8 cellular contexts compared by ENCODE assay signal in genomic region chr2:224520064-224520463, GRCh38.
DNase-seq lines count a peak whose midpoint lies in the region; ATAC-seq and TF ChIP-seq lines count a peak whose summit lies in the region.

No MANE protein-coding gene starts in this region.

- H3K4me1 Mint-ChIP-seq in activated T-helper 1 cell treated with anti-CD3 and anti-CD28 coated beads, Interleukin-12 subunit alpha, Interleukin-12 subunit beta, Interleukin-2, Interleukin-4 antibody, amounts not matched to agents 30 ng/mL and 10 ng/mL and 1 ng/mL, durations not matched to agents 14 hours and 24 hours and 36 hours (ENCODE audit: low read depth): peaks cover 48% of the 10 kb centered on the region

- H3K27me3 Mint-ChIP-seq in activated T-helper 1 cell treated with anti-CD3 and anti-CD28 coated beads, Interleukin-12 subunit alpha, Interleukin-12 subunit beta, Interleukin-2, Interleukin-4 antibody, amounts not matched to agents 30 ng/mL and 10 ng/mL and 1 ng/mL, durations not matched to agents 14 hours and 24 hours and 36 hours (ENCODE audit: insufficient read depth): no peaks in the 10 kb centered on the region

- DNase-seq in activated T-helper 1 cell treated with anti-CD3 and anti-CD28 coated beads, Interleukin-12 subunit alpha, Interleukin-12 subunit beta, Interleukin-2, Interleukin-4 antibody, amounts not matched to agents 30 ng/mL and 10 ng/mL and 1 ng/mL, durations not matched to agents 14 hours and 24 hours and 36 hours (ENCODE audit: low spot score): peak; percentile 16
- DNase-seq in NCI-H446 treated with DMSO at 0.1 percent for 48 hours (lab: John Stamatoyannopoulos, UW) (no peak), COLO668 (lab: John Stamatoyannopoulos, UW; ENCODE audit: unreplicated experiment) (no peak), coronary artery (ENCODE audit: low spot score) (no peak)

- peaks cover 5% of the 10 kb centered on the region for H3K36me3 Mint-ChIP-seq in activated T-helper 1 cell treated with anti-CD3 and anti-CD28 coated beads, Interleukin-12 subunit alpha, Interleukin-12 subunit beta, Interleukin-2, Interleukin-4 antibody, amounts not matched to agents 30 ng/mL and 10 ng/mL and 1 ng/mL, durations not matched to agents 14 hours and 24 hours and 36 hours (ENCODE audit: low read depth)

- H3K27ac Mint-ChIP-seq in activated T-helper 1 cell treated with anti-CD3 and anti-CD28 coated beads, Interleukin-12 subunit alpha, Interleukin-12 subunit beta, Interleukin-2, Interleukin-4 antibody, amounts not matched to agents 30 ng/mL and 10 ng/mL and 1 ng/mL, durations not matched to agents 14 hours and 24 hours and 36 hours: peak overlapping the region; percentile 68

- H3K4me3 ChIP-seq in BLaER1 treated with 17β-estradiol and CSF1 and Interleukin-3, amounts not matched to agents 10 nM and 100 nM: no peak overlapping the region
- H3K4me3 ChIP-seq in neutrophil (ENCODE audit: low read depth in 1 of 2, low read length in 1 of 2) (no peak overlapping the region), coronary artery (no peak overlapping the region)

- peaks cover 28 to 100% (median 84%) of the 10 kb centered on the region in 11 experiments; a peak in 21 of 22 replicates for H4K20me1 ChIP-seq in BLaER1 treated with 17β-estradiol and CSF1 and Interleukin-3, amounts not matched to agents 10 nM and 100 nM

- peak overlapping the region in 9 of 11 experiments; percentile 3 to 65 (median 45); a peak in 15 of 22 replicates for H3K27ac ChIP-seq in BLaER1 treated with 17β-estradiol and CSF1 and Interleukin-3, amounts not matched to agents 10 nM and 100 nM
- H3K27ac ChIP-seq in neutrophil (peak overlapping the region; percentile 44), coronary artery (no peak overlapping the region)

- peaks cover 10 to 69% (median 38%) of the 10 kb centered on the region in 11 experiments; a peak in 21 of 22 replicates for H3K36me3 ChIP-seq in BLaER1 treated with 17β-estradiol and CSF1 and Interleukin-3, amounts not matched to agents 10 nM and 100 nM
- no peaks in the 10 kb centered on the region for H3K36me3 ChIP-seq in neutrophil

- H3K9ac ChIP-seq in BLaER1 treated with 17β-estradiol and CSF1 and Interleukin-3, amounts not matched to agents 10 nM and 100 nM: peak overlapping the region in 1 of 11 experiments; percentile 27; a peak in 2 of 22 replicates

- peak overlapping the region in 10 of 11 experiments; percentile 13 to 70 (median 53); a peak in 17 of 22 replicates for H3K4me2 ChIP-seq in BLaER1 treated with 17β-estradiol and CSF1 and Interleukin-3, amounts not matched to agents 10 nM and 100 nM

- peaks cover 23 to 79% (median 58%) of the 10 kb centered on the region in 10 experiments for H3K4me1 ChIP-seq in BLaER1 treated with 17β-estradiol and CSF1 and Interleukin-3, amounts not matched to agents 10 nM and 100 nM
- peaks cover 16 to 53% of the 10 kb centered on the region in 2 experiments for H3K4me1 ChIP-seq in neutrophil (ENCODE audit: control insufficient read depth in 1 of 2, insufficient read depth in 1 of 2, low read depth in 1 of 2, low read length in 1 of 2)

- TF ChIP-seq CTCF in neutrophil (IDR thresholded peaks at IDR 0.05): no peak
- TF ChIP-seq CTCF in coronary artery (IDR thresholded peaks at IDR 0.05): no peak

- no peaks in the 10 kb centered on the region; a peak in 1 of 22 replicates for H3K9me3 ChIP-seq in BLaER1 treated with 17β-estradiol and CSF1 and Interleukin-3, amounts not matched to agents 10 nM and 100 nM (replicated peaks in 1 of 11)
- H3K9me3 ChIP-seq in neutrophil: no peaks in the 10 kb centered on the region

- intact Hi-C loops in activated T-helper 1 cell treated with anti-CD3 and anti-CD28 coated beads, Interleukin-12 subunit alpha, Interleukin-12 subunit beta, Interleukin-2, Interleukin-4 antibody, amounts not matched to agents 30 ng/mL and 10 ng/mL and 1 ng/mL, durations not matched to agents 14 hours and 24 hours and 36 hours (cut with micrococcal nuclease): loop anchor here (2.0 to 10.0 kb wide), 5 partner anchors 19 to 565 kb away; partner anchors contain the start of gene MRPL44

- no peaks in the 10 kb centered on the region for H3K27me3 ChIP-seq in BLaER1 treated with 17β-estradiol and CSF1 and Interleukin-3, amounts not matched to agents 10 nM and 100 nM
- no peaks in the 10 kb centered on the region for H3K27me3 ChIP-seq in neutrophil

- ATAC-seq in GM19324 (IDR thresholded peaks at IDR 0.05; ENCODE audit: low FRiP score, unreplicated experiment) (peak; percentile 66), HG03159 (IDR thresholded peaks at IDR 0.05; ENCODE audit: unreplicated experiment) (peak; percentile 69)

- no peaks in the 10 kb centered on the region for H3K9me3 Mint-ChIP-seq in activated T-helper 1 cell treated with anti-CD3 and anti-CD28 coated beads, Interleukin-12 subunit alpha, Interleukin-12 subunit beta, Interleukin-2, Interleukin-4 antibody, amounts not matched to agents 30 ng/mL and 10 ng/mL and 1 ng/mL, durations not matched to agents 14 hours and 24 hours and 36 hours

- no peak overlapping the region for H3K4me3 Mint-ChIP-seq in activated T-helper 1 cell treated with anti-CD3 and anti-CD28 coated beads, Interleukin-12 subunit alpha, Interleukin-12 subunit beta, Interleukin-2, Interleukin-4 antibody, amounts not matched to agents 30 ng/mL and 10 ng/mL and 1 ng/mL, durations not matched to agents 14 hours and 24 hours and 36 hours

Comparison
In these comparisons a context has a peak if more than half of its experiments do, and no peak if none do; other contexts are left out.
1. H3K27ac ChIP-seq: peak in BLaER1 treated with 17β-estradiol and CSF1 and Interleukin-3, amounts not matched to agents 10 nM and 100 nM (9 of 11) and neutrophil (single experiment); none in coronary artery (0 of 2).